ENCODE assay signal across 8 cellular contexts in the genomic region with DNA sequence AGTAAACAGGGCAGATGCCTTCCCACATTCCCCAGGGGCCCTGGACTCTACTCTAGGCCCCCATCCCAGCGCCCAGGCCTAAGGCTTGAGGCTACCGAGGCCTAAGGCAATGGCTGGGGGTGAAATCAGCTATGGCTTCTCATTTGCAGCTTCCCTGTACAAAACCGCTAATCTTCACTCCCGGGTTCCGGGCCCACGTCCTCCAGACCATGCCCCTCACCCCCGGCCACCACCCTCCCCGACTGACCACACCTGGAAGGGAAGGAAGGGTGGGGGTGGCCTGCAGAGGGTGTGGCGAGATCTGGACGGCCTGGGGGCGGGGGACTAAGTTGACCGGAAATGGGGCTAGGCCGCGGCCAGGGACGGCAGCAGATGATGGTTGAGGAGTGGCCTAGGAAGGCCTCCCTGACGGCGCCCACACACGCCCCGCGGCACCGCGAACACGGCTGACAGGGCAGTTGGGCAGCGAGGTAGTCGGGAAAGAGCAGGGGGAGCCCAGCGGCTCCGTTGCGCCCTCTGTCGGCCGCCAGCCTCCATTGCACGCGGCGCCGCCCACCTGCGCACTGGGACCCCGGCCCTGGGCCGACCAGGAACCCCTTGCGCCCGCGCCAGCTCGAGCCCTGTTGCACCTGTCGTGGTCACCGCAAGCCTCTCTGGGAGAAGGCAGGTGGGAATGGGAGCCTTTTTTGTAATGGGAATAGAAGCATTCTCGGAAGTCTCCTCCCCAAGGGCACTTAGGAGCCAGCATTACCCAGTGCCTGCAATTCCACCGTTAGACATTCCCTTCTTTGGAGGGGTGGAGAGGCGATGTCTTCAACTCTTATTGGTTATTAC.
DNase-seq lines count a peak whose midpoint lies in the region; ATAC-seq lines count a peak whose summit lies in the region.

No MANE protein-coding gene starts in this region.

- POLR2A ChIA-PET in activated CD8-positive, alpha-beta T cell treated with anti-CD3 and anti-CD28 coated beads, Interleukin-2, amount 10 ng/mL, durations not matched to agents 7 days and 5 days (lab: Charles Lee): no interaction called here

- no peaks in the 10 kb centered on the region for H3K9me3 ChIP-seq in effector memory CD4-positive, alpha-beta T cell (ENCODE audit: control insufficient read depth, low read length)

- no peaks in the 10 kb centered on the region for H3K36me3 Mint-ChIP-seq in activated CD8-positive, alpha-beta T cell treated with anti-CD3 and anti-CD28 coated beads, Interleukin-2, amount 10 ng/mL, durations not matched to agents 7 days and 5 days (ENCODE audit: low read depth)

- DNase-seq in NCI-H1436 (lab: John Stamatoyannopoulos, UW): peak; percentile 46
- DNase-seq in NCI-H1436 treated with DMSO at 0.1 percent for 48 hours (lab: John Stamatoyannopoulos, UW): no peak
- DNase-seq in NCI-H748 (lab: John Stamatoyannopoulos, UW; ENCODE audit: unreplicated experiment): peak; percentile 66
- peak; percentile 53 for DNase-seq in activated CD8-positive, alpha-beta T cell treated with anti-CD3 and anti-CD28 coated beads, Interleukin-2, amount 10 ng/mL, durations not matched to agents 7 days and 5 days
- DNase-seq in effector memory CD4-positive, alpha-beta T cell: peak; percentile 19 to 31 (median 25)
- peak; percentile 58 for DNase-seq in medulla oblongata (ENCODE audit: extremely low spot score)
- peak; percentile 13 for DNase-seq in stimulated activated CD8-positive, alpha-beta memory T cell treated with anti-CD3 and anti-CD28 coated beads, Interleukin-12 subunit alpha, Interleukin-12 subunit beta, amount 100 ng/mL, for 1 hour (ENCODE audit: low read depth)

- peaks cover 3% of the 10 kb centered on the region for H3K4me1 Mint-ChIP-seq in activated CD8-positive, alpha-beta T cell treated with anti-CD3 and anti-CD28 coated beads, Interleukin-2, amount 10 ng/mL, durations not matched to agents 7 days and 5 days (ENCODE audit: low read depth)

- no peaks in the 10 kb centered on the region for H3K9me3 Mint-ChIP-seq in activated CD8-positive, alpha-beta T cell treated with anti-CD3 and anti-CD28 coated beads, Interleukin-2, amount 10 ng/mL, durations not matched to agents 7 days and 5 days (ENCODE audit: insufficient read depth)

- peak; percentile 65 for ATAC-seq in HG03066 (IDR thresholded peaks at IDR 0.05; ENCODE audit: low read depth, unreplicated experiment)
- peak; percentile 88 for ATAC-seq in activated CD8-positive, alpha-beta T cell treated with anti-CD3 and anti-CD28 coated beads, Interleukin-2, amount 10 ng/mL, durations not matched to agents 7 days and 5 days

- no peak overlapping the region for H3K27ac ChIP-seq in effector memory CD4-positive, alpha-beta T cell (ENCODE audit: insufficient read depth, low read length, poor library complexity, severe bottlenecking)

- H3K27me3 Mint-ChIP-seq in activated CD8-positive, alpha-beta T cell treated with anti-CD3 and anti-CD28 coated beads, Interleukin-2, amount 10 ng/mL, durations not matched to agents 7 days and 5 days (ENCODE audit: low read depth): peaks cover 2% of the 10 kb centered on the region

- H3K27me3 ChIP-seq in effector memory CD4-positive, alpha-beta T cell (replicated peaks; ENCODE audit: control insufficient read depth, insufficient read depth, low read length, poor library complexity, severe bottlenecking): no peaks in the 10 kb centered on the region

- H3K4me3 Mint-ChIP-seq in activated CD8-positive, alpha-beta T cell treated with anti-CD3 and anti-CD28 coated beads, Interleukin-2, amount 10 ng/mL, durations not matched to agents 7 days and 5 days: no peak overlapping the region

- H3K27ac Mint-ChIP-seq in activated CD8-positive, alpha-beta T cell treated with anti-CD3 and anti-CD28 coated beads, Interleukin-2, amount 10 ng/mL, durations not matched to agents 7 days and 5 days: no peak overlapping the region

- CTCF ChIA-PET in activated CD8-positive, alpha-beta T cell treated with anti-CD3 and anti-CD28 coated beads, Interleukin-2, amount 10 ng/mL, durations not matched to agents 7 days and 5 days (lab: Charles Lee): interaction anchor here (0.8 to 1.5 kb wide), 12 partner anchors 10 to 294 kb away, joined by 3 to 7 read pairs (median 3); no protein-coding TSS in a partner anchor

- H3K4me1 ChIP-seq in effector memory CD4-positive, alpha-beta T cell (ENCODE audit: control insufficient read depth, insufficient read depth, low read length, poor library complexity, severe bottlenecking): peaks cover 9% of the 10 kb centered on the region

- H3K4me3 ChIP-seq in effector memory CD4-positive, alpha-beta T cell (ENCODE audit: insufficient read depth, low read depth, low read length, poor library complexity, severe bottlenecking): peak overlapping the region; percentile 39

- no peaks in the 10 kb centered on the region for H3K36me3 ChIP-seq in effector memory CD4-positive, alpha-beta T cell (ENCODE audit: control insufficient read depth, insufficient read depth, low read length)
